Comparison of ENCODE assay signal across 1 cellular context in the genomic region with DNA sequence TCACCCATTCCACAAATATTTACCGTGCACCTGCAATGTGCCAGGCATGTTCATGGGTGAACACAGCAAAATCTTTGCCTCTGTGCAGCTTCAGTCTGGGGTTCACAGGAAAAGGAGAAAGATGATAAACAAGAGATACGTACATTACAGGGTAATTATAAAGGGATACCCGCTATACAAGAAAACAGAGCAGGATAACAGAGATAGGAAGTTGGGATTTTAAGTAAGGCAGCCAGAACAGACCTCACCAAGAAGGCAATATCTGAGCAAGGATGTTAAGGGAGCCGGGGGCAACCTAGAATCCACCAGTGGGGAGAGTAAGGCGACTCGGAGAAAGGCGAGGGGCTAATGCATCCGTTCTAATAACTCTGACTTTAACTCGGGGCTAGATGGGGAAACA.
TF ChIP-seq lines count a peak whose summit lies in the region.

No MANE protein-coding gene starts in this region.

TF ChIP-seq in HCT116, 20 proteins besides CTCF, POLR2A, EP300 and RAD21 (continued from another document):
- no peak for TF ChIP-seq SRF (IDR thresholded peaks at IDR 0.05; ENCODE audit: low read depth)
- TF ChIP-seq POLR2AphosphoS5 (IDR thresholded peaks at IDR 0.05; ENCODE audit: low read depth, low read length) = no peak
- TF ChIP-seq CEBPB (IDR thresholded peaks at IDR 0.05; ENCODE audit: low read depth) = no peak
- TF ChIP-seq SP1 (IDR thresholded peaks at IDR 0.05; ENCODE audit: low read depth) = no peak
- TF ChIP-seq, protein P1, sequence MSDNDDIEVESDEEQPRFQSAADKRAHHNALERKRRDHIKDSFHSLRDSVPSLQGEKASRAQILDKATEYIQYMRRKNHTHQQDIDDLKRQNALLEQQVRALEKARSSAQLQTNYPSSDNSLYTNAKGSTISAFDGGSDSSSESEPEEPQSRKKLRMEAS (IDR thresholded peaks at IDR 0.05) = no peak
- TF ChIP-seq, protein P2, sequence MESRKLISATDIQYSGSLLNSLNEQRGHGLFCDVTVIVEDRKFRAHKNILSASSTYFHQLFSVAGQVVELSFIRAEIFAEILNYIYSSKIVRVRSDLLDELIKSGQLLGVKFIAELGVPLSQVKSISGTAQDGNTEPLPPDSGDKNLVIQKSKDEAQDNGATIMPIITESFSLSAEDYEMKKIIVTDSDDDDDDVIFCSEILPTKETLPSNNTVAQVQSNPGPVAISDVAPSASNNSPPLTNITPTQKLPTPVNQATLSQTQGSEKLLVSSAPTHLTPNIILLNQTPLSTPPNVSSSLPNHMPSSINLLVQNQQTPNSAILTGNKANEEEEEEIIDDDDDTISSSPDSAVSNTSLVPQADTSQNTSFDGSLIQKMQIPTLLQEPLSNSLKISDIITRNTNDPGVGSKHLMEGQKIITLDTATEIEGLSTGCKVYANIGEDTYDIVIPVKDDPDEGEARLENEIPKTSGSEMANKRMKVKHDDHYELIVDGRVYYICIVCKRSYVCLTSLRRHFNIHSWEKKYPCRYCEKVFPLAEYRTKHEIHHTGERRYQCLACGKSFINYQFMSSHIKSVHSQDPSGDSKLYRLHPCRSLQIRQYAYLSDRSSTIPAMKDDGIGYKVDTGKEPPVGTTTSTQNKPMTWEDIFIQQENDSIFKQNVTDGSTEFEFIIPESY (IDR thresholded peaks at IDR 0.05; ENCODE audit: extremely low read depth, insufficient replicate concordance, low read length) = no peak
- no peak for TF ChIP-seq ZNF274 (IDR thresholded peaks at IDR 0.05; ENCODE audit: low read depth, low read length)
TF ChIP-seq in HCT116: peak in this region for 0.
